ENCODE assay signal across 7 cellular contexts in the genomic region with DNA sequence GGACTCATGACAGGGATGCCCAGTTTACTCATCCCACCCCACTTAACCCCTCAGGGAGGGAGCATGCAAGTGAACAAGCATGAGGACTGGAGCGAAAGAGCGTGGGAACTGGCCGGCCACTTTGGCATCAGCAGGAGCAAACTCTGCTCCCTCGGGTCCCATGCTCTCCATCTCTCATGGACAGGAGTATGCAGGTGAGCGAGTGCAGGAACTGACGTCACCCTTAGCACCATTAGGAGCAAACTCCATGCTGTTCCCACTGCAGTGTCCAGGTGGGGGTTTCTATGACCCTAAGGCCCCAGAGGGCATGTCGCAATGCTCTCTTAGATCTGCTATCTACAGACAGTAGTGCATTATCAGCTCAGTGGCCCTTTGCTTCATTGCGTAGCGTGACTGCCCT.
"Had no signal": no experiment of that assay in that cellular context is flagged by ENCODE, and none has a peak within 500 bp of the region (broad histone marks: within the 10 kb centered on the region; RNA-seq: fewer than 3 reads in every experiment).

No MANE protein-coding gene starts in this region.

- H3K4me2 ChIP-seq: GM23338 had no signal

- H3K36me3 Mint-ChIP-seq: IgD-negative memory B cell had no signal

- DNase-seq: H9, HCEC 1CT had no signal

- H3K4me3 ChIP-seq: GM23338 had no signal

- H3K4me1 Mint-ChIP-seq: GM23338, H9, IgD-negative memory B cell had no signal

- H3K4me3 Mint-ChIP-seq: GM23338, H9, IgD-negative memory B cell had no signal

- H3K27ac ChIP-seq: HL-60 had no signal

- H3K27me3 Mint-ChIP-seq: IgD-negative memory B cell had no signal

- H3K9me3 Mint-ChIP-seq: IgD-negative memory B cell had no signal

- ATAC-seq: GM23338 had no signal

- H2AFZ ChIP-seq: GM23338 had no signal

- FAIRE-seq: H1, H54 had no signal

- H3K27ac Mint-ChIP-seq: GM23338, H9, IgD-negative memory B cell had no signal
